10 cellular contexts compared by ENCODE assay signal in genomic region chr9:14238044-14238443, GRCh38.
DNase-seq lines count a peak whose midpoint lies in the region; ATAC-seq and TF ChIP-seq lines count a peak whose summit lies in the region.
"Had no signal": no experiment of that assay in that cellular context is flagged by ENCODE, and none has a peak within 500 bp of the region (broad histone marks: within the 10 kb centered on the region; RNA-seq: fewer than 3 reads in every experiment).

No MANE protein-coding gene starts in this region.

- H3K4me1 ChIP-seq in cardiac muscle cell (ENCODE audit: low read depth), result peaks cover 30% of the 10 kb centered on the region
- peaks cover 2% of the 10 kb centered on the region for H3K4me1 ChIP-seq in endodermal cell (ENCODE audit: control insufficient read depth, insufficient read depth, low read length)
- peaks cover 3 to 10% of the 10 kb centered on the region in 2 donors for H3K4me1 ChIP-seq in aorta (ENCODE audit: control insufficient read depth in 1 of 2, insufficient read depth in 2 of 2, low read length in 2 of 2)

- H3K4me3 ChIP-seq in cardiac muscle cell, result no peak overlapping the region
- no peak overlapping the region for H3K4me3 ChIP-seq in endodermal cell (ENCODE audit: low read length)
- H3K4me3 ChIP-seq in aorta (ENCODE audit: low read length in 2 of 2), result no peak overlapping the region

- 66 to 70% methylated on average over 3 of the region's 3 CpGs for WGBS in endodermal cell (ENCODE audit: insufficient coverage in 1 of 2, insufficient read length in 1 of 2), 2 experiments
- WGBS in aorta, 2 donors, result 58 to 74% methylated on average over 3 of the region's 3 CpGs

- TF ChIP-seq CTCF in cardiac muscle cell (IDR thresholded peaks at IDR 0.05; ENCODE audit: low read depth, low read length) (no peak), endodermal cell (conservative IDR thresholded peaks at IDR 0.05) (no peak)

- no peak overlapping the region for H3K9ac ChIP-seq in endodermal cell (ENCODE audit: extremely low read depth, low read length, poor library complexity, severe bottlenecking)

- no peaks in the 10 kb centered on the region for H3K27me3 Mint-ChIP-seq in endodermal cell (ENCODE audit: insufficient read depth)
- no peaks in the 10 kb centered on the region for H3K27me3 Mint-ChIP-seq in stimulated activated memory B cell treated with anti-CD40 and anti-IgM and Interleukin-4, amounts not matched to agents 10 μg/mL and 1 μg/mL and 100 μg/mL, for 72 hours

- H3K9me3 ChIP-seq in cardiac muscle cell (ENCODE audit: low read depth), result no peaks in the 10 kb centered on the region
- H3K9me3 ChIP-seq in endodermal cell (ENCODE audit: control insufficient read depth, low read length), result no peaks in the 10 kb centered on the region
- H3K9me3 ChIP-seq in aorta (ENCODE audit: control insufficient read depth, low read length), result no peaks in the 10 kb centered on the region

- no peak overlapping the region for H3K27ac ChIP-seq in cardiac muscle cell
- no peak overlapping the region for H3K27ac ChIP-seq in endodermal cell (ENCODE audit: low read depth, low read length)
- H3K27ac ChIP-seq in aorta (ENCODE audit: low read depth in 1 of 2, low read length in 2 of 2), result no peak overlapping the region

- H3K27ac Mint-ChIP-seq in endodermal cell, result peak overlapping the region; percentile 69
- no peak overlapping the region for H3K27ac Mint-ChIP-seq in stimulated activated memory B cell treated with anti-CD40 and anti-IgM and Interleukin-4, amounts not matched to agents 10 μg/mL and 1 μg/mL and 100 μg/mL, for 72 hours

- H3K36me3 Mint-ChIP-seq in endodermal cell (ENCODE audit: low read depth), result no peaks in the 10 kb centered on the region
- H3K36me3 Mint-ChIP-seq in stimulated activated memory B cell treated with anti-CD40 and anti-IgM and Interleukin-4, amounts not matched to agents 10 μg/mL and 1 μg/mL and 100 μg/mL, for 72 hours, result no peaks in the 10 kb centered on the region

- no peaks in the 10 kb centered on the region for H3K9me3 Mint-ChIP-seq in endodermal cell
- no peaks in the 10 kb centered on the region for H3K9me3 Mint-ChIP-seq in stimulated activated memory B cell treated with anti-CD40 and anti-IgM and Interleukin-4, amounts not matched to agents 10 μg/mL and 1 μg/mL and 100 μg/mL, for 72 hours

- peaks cover 36% of the 10 kb centered on the region for H3K4me1 Mint-ChIP-seq in endodermal cell
- H3K4me1 Mint-ChIP-seq in stimulated activated memory B cell treated with anti-CD40 and anti-IgM and Interleukin-4, amounts not matched to agents 10 μg/mL and 1 μg/mL and 100 μg/mL, for 72 hours, result no peaks in the 10 kb centered on the region

- intact Hi-C loops in Right ventricle myocardium inferior (cut with DNase I) (no loop called here), aorta (cut with DNase I) (no loop called here)

- ATAC-seq in Right ventricle myocardium inferior (no peak), aorta (ENCODE audit: low FRiP score) (peak; percentile 44)
- ATAC-seq in stimulated activated memory B cell treated with anti-CD40 and anti-IgM and Interleukin-4, amounts not matched to agents 10 μg/mL and 1 μg/mL and 100 μg/mL, for 72 hours, result no peak

- H3K27me3 ChIP-seq in cardiac muscle cell (no peaks in the 10 kb centered on the region), endodermal cell (ENCODE audit: control insufficient read depth, insufficient read depth, low read length, poor library complexity, severe bottlenecking) (no peaks in the 10 kb centered on the region), aorta (ENCODE audit: control insufficient read depth in 1 of 2, insufficient read depth in 2 of 2, low read length in 1 of 2) (no peaks in the 10 kb centered on the region)

- peak; percentile 8 to 36 for DNase-seq in cardiac muscle cell (ENCODE audit: low read depth in 1 of 2, low spot score in 1 of 2)
- DNase-seq in Right ventricle myocardium inferior (ENCODE audit: missing footprints), result no peak
- DNase-seq in endodermal cell, result no peak
- peak; percentile 75 to 84 for DNase-seq in lung microvascular endothelial cell (ENCODE audit: low read depth in 2 of 2)
- DNase-seq in aorta, result no peak
- no peak for DNase-seq in activated CD4-positive, alpha-beta T cell treated with anti-CD3 and anti-CD28 coated beads for 4 hours
- no peak for DNase-seq in activated T-cell treated with anti-CD3 and anti-CD28 coated beads, Interleukin-2, amount 50 U/mL, for 1 hour
- DNase-seq: activated naive CD4-positive, alpha-beta T cell; stimulated activated CD4-positive, alpha-beta T cell treated with anti-CD3 and anti-CD28 coated beads, Interleukin-2, amount 100 ng/mL, for 24 hours had no signal

- H3K36me3 ChIP-seq in cardiac muscle cell (no peaks in the 10 kb centered on the region), endodermal cell (ENCODE audit: control insufficient read depth, insufficient read depth, low read length) (no peaks in the 10 kb centered on the region), aorta (ENCODE audit: control insufficient read depth in 1 of 2, insufficient read depth in 2 of 2, low read length in 1 of 2) (no peaks in the 10 kb centered on the region)

- no peak overlapping the region for H3K4me3 Mint-ChIP-seq in endodermal cell
- no peak overlapping the region for H3K4me3 Mint-ChIP-seq in stimulated activated memory B cell treated with anti-CD40 and anti-IgM and Interleukin-4, amounts not matched to agents 10 μg/mL and 1 μg/mL and 100 μg/mL, for 72 hours

Comparison
In these comparisons a context has a peak if more than half of its experiments do, and no peak if none do; other contexts are left out.
1. DNase-seq: peak in cardiac muscle cell (2 of 2) and lung microvascular endothelial cell (2 of 2); none in Right ventricle myocardium inferior (single experiment), endodermal cell (single experiment), aorta (0 of 2), activated CD4-positive, alpha-beta T cell treated with anti-CD3 and anti-CD28 coated beads for 4 hours (0 of 2) and activated T-cell treated with anti-CD3 and anti-CD28 coated beads, Interleukin-2, amount 50 U/mL, for 1 hour (single experiment).